In the genomic region with DNA sequence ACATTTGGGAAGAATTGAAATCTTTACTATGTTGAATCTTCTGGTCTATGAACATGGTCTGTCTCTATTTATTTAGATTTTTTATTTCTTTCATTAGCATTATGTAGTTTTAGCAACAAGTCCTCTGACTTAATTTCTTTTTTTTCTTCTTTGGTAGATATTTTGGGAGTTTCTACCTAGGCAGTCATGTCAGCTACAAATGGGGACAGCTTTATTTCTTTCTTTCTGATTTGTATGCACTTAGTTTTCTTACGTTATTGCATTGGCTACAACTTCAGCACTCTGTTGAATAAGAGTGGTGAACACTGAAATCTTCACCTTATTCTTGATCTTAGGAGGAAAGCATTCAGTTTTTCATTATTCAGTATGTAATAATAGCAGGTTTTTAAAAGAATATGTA, we compare ENCODE assay signal across 21 cellular contexts. TPM values are rescaled to one million over a fixed set of nuclear protein-coding genes. Genes with fewer than 3 reads are reported as not detected.
DNase-seq lines count a peak whose midpoint lies in the region; ATAC-seq, FAIRE-seq and TF ChIP-seq lines count a peak whose summit lies in the region.
"Had no signal": no experiment of that assay in that cellular context is flagged by ENCODE, and none has a peak within 500 bp of the region (broad histone marks: within the 10 kb centered on the region; RNA-seq: fewer than 3 reads in every experiment).

No MANE protein-coding gene starts in this region.

- no peaks in the 10 kb centered on the region for H3K27me3 Mint-ChIP-seq in endodermal cell (ENCODE audit: insufficient read depth)
- no peaks in the 10 kb centered on the region for H3K27me3 Mint-ChIP-seq in activated CD4-positive, alpha-beta memory T cell treated with anti-CD3 and anti-CD28 coated beads, Interleukin-2, amount 10 ng/mL, durations not matched to agents 7 days and 5 days
- H3K27me3 Mint-ChIP-seq: CD4-positive, alpha-beta memory T cell; CD4-positive, CD25-positive, alpha-beta regulatory T cell; CD8-positive, alpha-beta memory T cell had no signal

- TF ChIP-seq CTCF in D721Med (IDR thresholded peaks at IDR 0.05; ENCODE audit: insufficient read depth, missing control alignments) (no peak), endodermal cell (conservative IDR thresholded peaks at IDR 0.05) (no peak), upper lobe of left lung (IDR thresholded peaks at IDR 0.05) (no peak)

- TF ChIP-seq POLR2A in H54 (IDR thresholded peaks at IDR 0.05; ENCODE audit: low read depth, low read length) (no peak), upper lobe of left lung (IDR thresholded peaks at IDR 0.05) (no peak)

- no peak overlapping the region for H3K27ac ChIP-seq in endodermal cell (ENCODE audit: low read depth, low read length)
- H3K27ac ChIP-seq in upper lobe of left lung = no peak overlapping the region
- H3K27ac ChIP-seq: BLaER1 had no signal

- POLR2A ChIA-PET in activated CD4-positive, alpha-beta memory T cell treated with anti-CD3 and anti-CD28 coated beads, Interleukin-2, amount 10 ng/mL, durations not matched to agents 7 days and 5 days (lab: Charles Lee) = no interaction called here

- H3K36me3 ChIP-seq in endodermal cell (ENCODE audit: control insufficient read depth, insufficient read depth, low read length) (peaks cover 79% of the 10 kb centered on the region), upper lobe of left lung (peaks cover 0 to 24% (median 2%) of the 10 kb centered on the region in 4 donors)

- ATAC-seq in HG02981 (IDR thresholded peaks at IDR 0.05; ENCODE audit: unreplicated experiment) (no peak), upper lobe of left lung (ENCODE audit: low FRiP score in 2 of 2) (no peak)

- no peaks in the 10 kb centered on the region for H3K4me1 ChIP-seq in endodermal cell (ENCODE audit: control insufficient read depth, insufficient read depth, low read length)
- H3K4me1 ChIP-seq in upper lobe of left lung = no peaks in the 10 kb centered on the region
- H3K4me1 ChIP-seq: BE2C, BLaER1 had no signal

- H3K36me3 Mint-ChIP-seq in endodermal cell (ENCODE audit: low read depth) = peaks cover 70% of the 10 kb centered on the region
- peaks cover 80% of the 10 kb centered on the region for H3K36me3 Mint-ChIP-seq in activated CD4-positive, alpha-beta memory T cell treated with anti-CD3 and anti-CD28 coated beads, Interleukin-2, amount 10 ng/mL, durations not matched to agents 7 days and 5 days (ENCODE audit: low read depth)

- H3K4me3 Mint-ChIP-seq in endodermal cell = no peak overlapping the region
- H3K4me3 Mint-ChIP-seq in activated CD4-positive, alpha-beta memory T cell treated with anti-CD3 and anti-CD28 coated beads, Interleukin-2, amount 10 ng/mL, durations not matched to agents 7 days and 5 days = no peak overlapping the region
- H3K4me3 Mint-ChIP-seq: CD14-positive monocyte; CD4-positive, alpha-beta memory T cell; CD4-positive, CD25-positive, alpha-beta regulatory T cell; CD8-positive, alpha-beta memory T cell had no signal

- H3K4me3 ChIP-seq in endodermal cell (ENCODE audit: low read length) (peak overlapping the region; percentile 18), upper lobe of left lung (no peak overlapping the region)
- H3K4me3 ChIP-seq: BLaER1 had no signal

- no peak overlapping the region for H3K9ac ChIP-seq in endodermal cell (ENCODE audit: extremely low read depth, low read length, poor library complexity, severe bottlenecking)
- H3K9ac ChIP-seq: BLaER1 had no signal

- no peaks in the 10 kb centered on the region for H3K4me1 Mint-ChIP-seq in endodermal cell
- H3K4me1 Mint-ChIP-seq in activated CD4-positive, alpha-beta memory T cell treated with anti-CD3 and anti-CD28 coated beads, Interleukin-2, amount 10 ng/mL, durations not matched to agents 7 days and 5 days = peaks cover 5% of the 10 kb centered on the region
- H3K4me1 Mint-ChIP-seq: CD14-positive monocyte had no signal

- no peak for TF ChIP-seq EP300 in upper lobe of left lung (IDR thresholded peaks at IDR 0.05)

- DNase-seq in D721Med (ENCODE audit: insufficient read length, low spot score) (no peak), H54 (ENCODE audit: insufficient read length, low spot score) (no peak), endodermal cell (no peak), upper lobe of left lung (no peak)
- no peak for DNase-seq in activated CD4-positive, alpha-beta memory T cell treated with anti-CD3 and anti-CD28 coated beads, Interleukin-2, amount 10 ng/mL, durations not matched to agents 7 days and 5 days
- DNase-seq: 8988T; ACHN; BE2C; C1 segment of cervical spinal cord; CD4-positive, alpha-beta memory T cell; CD4-positive, CD25-positive, alpha-beta regulatory T cell; CD8-positive, alpha-beta memory T cell; COR-L47; DMS79 treated with DMSO at 0.1 percent for 48 hours; GF-D8 had no signal

- CTCF ChIA-PET in activated CD4-positive, alpha-beta memory T cell treated with anti-CD3 and anti-CD28 coated beads, Interleukin-2, amount 10 ng/mL, durations not matched to agents 7 days and 5 days (lab: Charles Lee) = no interaction called here

- peak; percentile 11 for FAIRE-seq in D721Med (lab: Jason Lieb, UNC)
- FAIRE-seq in H54 (lab: Jason Lieb, UNC) = peak; percentile 76
- FAIRE-seq: A204.1, G401.6, GM12891 had no signal

- no peak overlapping the region for H3K27ac Mint-ChIP-seq in endodermal cell
- no peak overlapping the region for H3K27ac Mint-ChIP-seq in activated CD4-positive, alpha-beta memory T cell treated with anti-CD3 and anti-CD28 coated beads, Interleukin-2, amount 10 ng/mL, durations not matched to agents 7 days and 5 days
- H3K27ac Mint-ChIP-seq: CD14-positive monocyte; CD4-positive, alpha-beta memory T cell; CD4-positive, CD25-positive, alpha-beta regulatory T cell; CD8-positive, alpha-beta memory T cell had no signal

- peaks cover 18% of the 10 kb centered on the region for H3K9me3 Mint-ChIP-seq in endodermal cell
- H3K9me3 Mint-ChIP-seq in activated CD4-positive, alpha-beta memory T cell treated with anti-CD3 and anti-CD28 coated beads, Interleukin-2, amount 10 ng/mL, durations not matched to agents 7 days and 5 days = peaks cover 18% of the 10 kb centered on the region
- H3K9me3 Mint-ChIP-seq: CD8-positive, alpha-beta memory T cell had no signal

- peaks cover 50% of the 10 kb centered on the region for H3K9me3 ChIP-seq in endodermal cell (ENCODE audit: control insufficient read depth, low read length)
- peaks cover 0 to 10% (median 0%) of the 10 kb centered on the region in 4 donors for H3K9me3 ChIP-seq in upper lobe of left lung
- H3K9me3 ChIP-seq: BE2C had no signal

- 100% methylated on average over 1 of the region's 1 CpG; no CpG with 5 or more reads in 1 of the 2 experiments for WGBS in endodermal cell (ENCODE audit: insufficient coverage in 1 of 2, insufficient read length in 1 of 2), 2 experiments
- WGBS in upper lobe of left lung, 2 donors = 91 to 100% methylated on average over 1 of the region's 1 CpG

- H3K27me3 ChIP-seq in endodermal cell (ENCODE audit: control insufficient read depth, insufficient read depth, low read length, poor library complexity, severe bottlenecking) (no peaks in the 10 kb centered on the region), upper lobe of left lung (no peaks in the 10 kb centered on the region)
- H3K27me3 ChIP-seq: BE2C, BLaER1 had no signal

RNA-seq across cellular contexts. Expression of a gene that starts 33.5 kb away (rescaled TPM):
- total RNA-seq in endodermal cell (10 to 100 TPM; 30.0 to 42.5 TPM), upper lobe of left lung (10 to 100 TPM; 18.8 to 60.7 (median 28.2) TPM)
- 26.6 TPM for polyA plus RNA-seq in endodermal cell (2013, experiment 1 of 2)
- polyA plus RNA-seq in endodermal cell (2013, experiment 2 of 2) = 29.6 TPM
- 10 to 100 TPM; 36.2 to 38.8 TPM for total RNA-seq in activated CD4-positive, alpha-beta memory T cell treated with anti-CD3 and anti-CD28 coated beads, Interleukin-2, amount 10 ng/mL, durations not matched to agents 7 days and 5 days
